17 cellular contexts compared by ENCODE assay signal in the genomic region with DNA sequence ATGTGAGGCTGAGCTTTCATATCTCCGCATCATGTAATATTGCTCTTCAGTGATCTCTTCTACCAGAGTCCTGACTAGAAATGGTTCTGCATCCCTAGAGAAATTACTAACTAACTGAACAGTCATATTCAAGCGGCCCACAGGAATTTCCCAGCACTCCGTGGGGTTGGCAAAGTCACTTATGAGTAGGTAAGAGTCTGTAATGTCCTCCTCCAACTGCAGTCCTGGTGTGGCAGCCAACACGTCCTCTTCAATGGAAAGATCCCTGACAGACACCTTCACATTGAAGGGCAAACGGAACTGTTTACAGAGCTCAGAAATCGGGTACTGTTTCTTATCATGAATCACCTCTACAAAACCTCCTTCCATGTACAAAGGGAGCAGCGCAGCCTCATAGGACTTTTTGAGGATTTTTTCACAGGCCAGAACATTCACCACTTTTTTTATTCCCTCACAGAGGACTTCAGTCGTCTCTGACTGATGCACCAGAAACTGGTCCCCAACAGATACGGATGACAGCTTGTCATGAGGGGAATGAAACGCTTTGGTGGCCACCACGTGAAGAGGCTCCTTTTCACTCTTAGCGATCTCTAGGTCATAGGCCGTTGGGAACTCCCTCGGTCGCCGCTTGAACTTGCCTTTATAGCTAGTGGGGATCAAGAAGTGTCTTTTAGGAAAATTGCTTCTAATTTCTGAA.
DNase-seq lines count a peak whose midpoint lies in the region; ATAC-seq and TF ChIP-seq lines count a peak whose summit lies in the region.
"Had no signal": no experiment of that assay in that cellular context is flagged by ENCODE, and none has a peak within 500 bp of the region (broad histone marks: within the 10 kb centered on the region; RNA-seq: fewer than 3 reads in every experiment).

No MANE protein-coding gene starts in this region.

- peaks cover 87% of the 10 kb centered on the region for H3K36me3 Mint-ChIP-seq in CD4-positive, alpha-beta T cell (ENCODE audit: low read depth)
- H3K36me3 Mint-ChIP-seq in CD8-positive, alpha-beta T cell: peaks cover 77% of the 10 kb centered on the region
- peaks cover 83% of the 10 kb centered on the region for H3K36me3 Mint-ChIP-seq in activated CD8-positive, alpha-beta memory T cell treated with anti-CD3 and anti-CD28 coated beads, Interleukin-2, amount 10 ng/mL, durations not matched to agents 7 days and 5 days
- peaks cover 21% of the 10 kb centered on the region for H3K36me3 Mint-ChIP-seq in effector memory CD8-positive, alpha-beta T cell (ENCODE audit: insufficient read depth)
- H3K36me3 Mint-ChIP-seq: WTC11 had no signal

- intact Hi-C loops in CD4-positive, alpha-beta T cell (cut with DNase I, micrococcal nuclease): no loop called here
- intact Hi-C loops in CD8-positive, alpha-beta T cell (cut with DNase I, micrococcal nuclease): loop anchor here (1.0 to 5.0 kb wide), 4 partner anchors 9 to 76 kb away; no protein-coding TSS in a partner anchor

- no peak for DNase-seq in CD4-positive, alpha-beta T cell
- DNase-seq in CD8-positive, alpha-beta T cell: peak in 1 of 7 experiments; percentile 42
- DNase-seq in activated CD8-positive, alpha-beta memory T cell treated with anti-CD3 and anti-CD28 coated beads, Interleukin-2, amount 10 ng/mL, durations not matched to agents 7 days and 5 days: peak; percentile 51
- DNase-seq in effector memory CD8-positive, alpha-beta T cell: peak in 1 of 3 experiments; percentile 23
- DNase-seq in NCI-H526 (lab: John Stamatoyannopoulos, UW): no peak
- no peak for DNase-seq in tibial nerve (ENCODE audit: low spot score in 2 of 2)
- DNase-seq: central memory CD4-positive, alpha-beta T cell; effector CD8-positive, alpha-beta T cell; H9; islet precursor cell; NCI-H146; NCI-H226; trophoblast cell had no signal

- H3K27ac Mint-ChIP-seq in CD4-positive, alpha-beta T cell: peak overlapping the region; percentile 83
- H3K27ac Mint-ChIP-seq in CD8-positive, alpha-beta T cell: peak overlapping the region; percentile 89
- peak overlapping the region; percentile 35 for H3K27ac Mint-ChIP-seq in activated CD8-positive, alpha-beta memory T cell treated with anti-CD3 and anti-CD28 coated beads, Interleukin-2, amount 10 ng/mL, durations not matched to agents 7 days and 5 days
- peak overlapping the region; percentile 66 to 87 for H3K27ac Mint-ChIP-seq in effector memory CD8-positive, alpha-beta T cell
- H3K27ac Mint-ChIP-seq: H9, nephron, WTC11 had no signal

- peak overlapping the region; percentile 35 for H3K4me3 Mint-ChIP-seq in CD4-positive, alpha-beta T cell
- peak overlapping the region; percentile 65 for H3K4me3 Mint-ChIP-seq in CD8-positive, alpha-beta T cell
- peak overlapping the region; percentile 7 for H3K4me3 Mint-ChIP-seq in activated CD8-positive, alpha-beta memory T cell treated with anti-CD3 and anti-CD28 coated beads, Interleukin-2, amount 10 ng/mL, durations not matched to agents 7 days and 5 days
- peak overlapping the region; percentile 46 to 67 for H3K4me3 Mint-ChIP-seq in effector memory CD8-positive, alpha-beta T cell
- H3K4me3 Mint-ChIP-seq: H9, nephron, WTC11 had no signal

- POLR2A ChIA-PET in CD4-positive, alpha-beta T cell (lab: Charles Lee): interaction anchor here (1.0 to 1.5 kb wide), 2 partner anchors 9 to 21 kb away, joined by 4 to 5 read pairs; no protein-coding TSS in a partner anchor
- POLR2A ChIA-PET in CD8-positive, alpha-beta T cell (lab: Charles Lee): interaction anchor here (0.8 to 1.3 kb wide), 2 partner anchors 42 to 60 kb away, joined by 3 read pairs; no protein-coding TSS in a partner anchor

- peak; percentile 47 for ATAC-seq in CD4-positive, alpha-beta T cell (ENCODE audit: poor library complexity)
- ATAC-seq in CD8-positive, alpha-beta T cell: peak; percentile 55
- peak; percentile 69 for ATAC-seq in activated CD8-positive, alpha-beta memory T cell treated with anti-CD3 and anti-CD28 coated beads, Interleukin-2, amount 10 ng/mL, durations not matched to agents 7 days and 5 days
- ATAC-seq in effector memory CD8-positive, alpha-beta T cell (replicated peaks): peak; percentile 63
- ATAC-seq in GM18861 (IDR thresholded peaks at IDR 0.05; ENCODE audit: unreplicated experiment): no peak
- ATAC-seq: Right ventricle myocardium inferior, WTC11 had no signal

- TF ChIP-seq EP300 in tibial nerve (IDR thresholded peaks at IDR 0.05): no peak

- no peak overlapping the region for H3K27ac ChIP-seq in CD4-positive, alpha-beta T cell (ENCODE audit: low read depth, low read length)
- H3K27ac ChIP-seq in CD8-positive, alpha-beta T cell (ENCODE audit: low read depth, low read length): no peak overlapping the region
- H3K27ac ChIP-seq in tibial nerve: no peak overlapping the region

- no peaks in the 10 kb centered on the region for H3K9me3 Mint-ChIP-seq in CD4-positive, alpha-beta T cell
- no peaks in the 10 kb centered on the region for H3K9me3 Mint-ChIP-seq in CD8-positive, alpha-beta T cell
- no peaks in the 10 kb centered on the region for H3K9me3 Mint-ChIP-seq in activated CD8-positive, alpha-beta memory T cell treated with anti-CD3 and anti-CD28 coated beads, Interleukin-2, amount 10 ng/mL, durations not matched to agents 7 days and 5 days (ENCODE audit: low read depth)
- H3K9me3 Mint-ChIP-seq in effector memory CD8-positive, alpha-beta T cell: no peaks in the 10 kb centered on the region
- H3K9me3 Mint-ChIP-seq: H9, nephron, WTC11 had no signal

- no peak for TF ChIP-seq POLR2A in tibial nerve (IDR thresholded peaks at IDR 0.05)

- TF ChIP-seq CTCF in CD4-positive, alpha-beta T cell (IDR thresholded peaks at IDR 0.05): no peak
- TF ChIP-seq CTCF in CD8-positive, alpha-beta T cell (IDR thresholded peaks at IDR 0.05): no peak
- no peak for TF ChIP-seq CTCF in tibial nerve (IDR thresholded peaks at IDR 0.05)

- 88 to 90% methylated on average over 16 of the region's 16 CpGs for WGBS in tibial nerve, 2 donors

- H3K4me1 Mint-ChIP-seq in CD4-positive, alpha-beta T cell (ENCODE audit: low read depth): peaks cover 92% of the 10 kb centered on the region
- H3K4me1 Mint-ChIP-seq in CD8-positive, alpha-beta T cell (ENCODE audit: low read depth): peaks cover 92% of the 10 kb centered on the region
- H3K4me1 Mint-ChIP-seq in activated CD8-positive, alpha-beta memory T cell treated with anti-CD3 and anti-CD28 coated beads, Interleukin-2, amount 10 ng/mL, durations not matched to agents 7 days and 5 days: peaks cover 74% of the 10 kb centered on the region
- peaks cover 42 to 82% of the 10 kb centered on the region in 2 donors for H3K4me1 Mint-ChIP-seq in effector memory CD8-positive, alpha-beta T cell (ENCODE audit: low read depth in 2 of 2)
- H3K4me1 Mint-ChIP-seq: nephron had no signal

- CTCF ChIA-PET in CD4-positive, alpha-beta T cell (lab: Charles Lee): interaction anchor here (1.8 kb wide), 1 partner anchor 9 kb away, joined by 5 read pairs; no protein-coding TSS in a partner anchor
- CTCF ChIA-PET in CD8-positive, alpha-beta T cell (lab: Charles Lee): interaction anchor here (0.6 to 1.5 kb wide), 4 partner anchors 10 to 1605 kb away, joined by 3 read pairs; a partner anchor contains a TSS
- CTCF ChIA-PET in activated CD8-positive, alpha-beta memory T cell treated with anti-CD3 and anti-CD28 coated beads, Interleukin-2, amount 10 ng/mL, durations not matched to agents 7 days and 5 days (lab: Charles Lee): interaction anchor here (0.8 kb wide), 1 partner anchor 23 kb away, joined by 4 read pairs; no protein-coding TSS in a partner anchor

- H3K9me3 ChIP-seq in CD4-positive, alpha-beta T cell (ENCODE audit: control insufficient read depth, low read length): no peaks in the 10 kb centered on the region
- no peaks in the 10 kb centered on the region for H3K9me3 ChIP-seq in CD8-positive, alpha-beta T cell (ENCODE audit: low read length)
- H3K9me3 ChIP-seq in tibial nerve: no peaks in the 10 kb centered on the region

- no peaks in the 10 kb centered on the region for H3K27me3 ChIP-seq in CD4-positive, alpha-beta T cell (ENCODE audit: control insufficient read depth, insufficient read depth, low read length)
- no peaks in the 10 kb centered on the region for H3K27me3 ChIP-seq in CD8-positive, alpha-beta T cell (ENCODE audit: insufficient read depth, low read length)
- H3K27me3 ChIP-seq in tibial nerve: no peaks in the 10 kb centered on the region

- peaks cover 91% of the 10 kb centered on the region for H3K4me1 ChIP-seq in CD8-positive, alpha-beta T cell (ENCODE audit: insufficient read depth, low read length)
- H3K4me1 ChIP-seq in tibial nerve: no peaks in the 10 kb centered on the region

- peak overlapping the region; percentile 9 for H3K4me3 ChIP-seq in CD8-positive, alpha-beta T cell (ENCODE audit: low read depth, low read length)
- H3K4me3 ChIP-seq in tibial nerve: no peak overlapping the region

- H3K36me3 ChIP-seq in CD8-positive, alpha-beta T cell (ENCODE audit: insufficient read depth, low read length): peaks cover 17% of the 10 kb centered on the region
- H3K36me3 ChIP-seq in tibial nerve: no peaks in the 10 kb centered on the region

- H3K27me3 Mint-ChIP-seq in CD4-positive, alpha-beta T cell: no peaks in the 10 kb centered on the region
- no peaks in the 10 kb centered on the region for H3K27me3 Mint-ChIP-seq in CD8-positive, alpha-beta T cell (ENCODE audit: low read depth)
- no peaks in the 10 kb centered on the region for H3K27me3 Mint-ChIP-seq in activated CD8-positive, alpha-beta memory T cell treated with anti-CD3 and anti-CD28 coated beads, Interleukin-2, amount 10 ng/mL, durations not matched to agents 7 days and 5 days
- no peaks in the 10 kb centered on the region for H3K27me3 Mint-ChIP-seq in effector memory CD8-positive, alpha-beta T cell

Comparison
In these comparisons a context has a peak if more than half of its experiments do, and no peak if none do; other contexts are left out.
1. H3K27ac Mint-ChIP-seq: peak in every context shown above with its lines; median percentile 89 in CD8-positive, alpha-beta T cell; 83 in CD4-positive, alpha-beta T cell; 76 in effector memory CD8-positive, alpha-beta T cell; 35 in activated CD8-positive, alpha-beta memory T cell treated with anti-CD3 and anti-CD28 coated beads, Interleukin-2, amount 10 ng/mL, durations not matched to agents 7 days and 5 days.
2. H3K4me3 Mint-ChIP-seq: peak in every context shown above with its lines; median percentile 65 in CD8-positive, alpha-beta T cell; 56 in effector memory CD8-positive, alpha-beta T cell; 35 in CD4-positive, alpha-beta T cell; 7 in activated CD8-positive, alpha-beta memory T cell treated with anti-CD3 and anti-CD28 coated beads, Interleukin-2, amount 10 ng/mL, durations not matched to agents 7 days and 5 days.
3. intact Hi-C loops: an anchor here in CD8-positive, alpha-beta T cell (1.0 to 5.0 kb wide); none called in CD4-positive, alpha-beta T cell.